Comparison of ENCODE assay signal across 17 cellular contexts in genomic region chr12:6192604-6193380, GRCh38.
"Had no signal": no experiment of that assay in that cellular context is flagged by ENCODE, and none has a peak within 500 bp of the region (broad histone marks: within the 10 kb centered on the region; RNA-seq: fewer than 3 reads in every experiment).

No MANE protein-coding gene starts in this region.

- H3K4me3 Mint-ChIP-seq: activated naive CD8-positive, alpha-beta T cell; mesothelial cell of epicardium; stimulated activated naive B cell treated with anti-CD40 and anti-IgM and Interleukin-4, amounts not matched to agents 10 μg/mL and 1 μg/mL and 100 μg/mL, for 72 hours had no signal

- H3K9me3 Mint-ChIP-seq: mesothelial cell of epicardium; stimulated activated naive B cell treated with anti-CD40 and anti-IgM and Interleukin-4, amounts not matched to agents 10 μg/mL and 1 μg/mL and 100 μg/mL, for 72 hours had no signal

- H3K9me3 ChIP-seq: breast epithelium, heart right ventricle, prostate gland, upper lobe of left lung had no signal

- H3K36me3 ChIP-seq: breast epithelium, heart right ventricle, prostate gland, upper lobe of left lung had no signal

- H3K27ac Mint-ChIP-seq: activated naive CD8-positive, alpha-beta T cell; mesothelial cell of epicardium; stimulated activated naive B cell treated with anti-CD40 and anti-IgM and Interleukin-4, amounts not matched to agents 10 μg/mL and 1 μg/mL and 100 μg/mL, for 72 hours had no signal

- ATAC-seq: heart right ventricle, sciatic nerve had no signal

- DNase-seq: activated CD4-positive, CD25-positive, alpha-beta regulatory T cell; activated effector memory CD4-positive, alpha-beta T cell treated with Interleukin-2 at 50 U/mL for 16 hours; activated T-cell treated with anti-CD3 and anti-CD28 coated beads, Interleukin-2, amount 50 U/mL, for 1 hour; anterior cingulate cortex; dorsolateral prefrontal cortex; foreskin keratinocyte; heart right ventricle; kidney; stimulated activated CD4-positive, alpha-beta T cell treated with anti-CD3 and anti-CD28 coated beads, Interleukin-2, amount 100 ng/mL, for 24 hours; stimulated activated naive B cell treated with anti-CD40 and anti-IgM and Interleukin-4, amounts not matched to agents 10 μg/mL and 1 μg/mL and 100 μg/mL, for 72 hours; T-helper 2 cell had no signal

- H3K27ac ChIP-seq: breast epithelium, dorsolateral prefrontal cortex, heart right ventricle, prostate gland, upper lobe of left lung had no signal

- H3K27me3 ChIP-seq: breast epithelium, dorsolateral prefrontal cortex, upper lobe of left lung had no signal

- H3K4me1 ChIP-seq: breast epithelium had no signal

- H3K36me3 Mint-ChIP-seq: activated naive CD8-positive, alpha-beta T cell; mesothelial cell of epicardium; stimulated activated naive B cell treated with anti-CD40 and anti-IgM and Interleukin-4, amounts not matched to agents 10 μg/mL and 1 μg/mL and 100 μg/mL, for 72 hours had no signal

- H3K4me3 ChIP-seq: breast epithelium, dorsolateral prefrontal cortex, heart right ventricle, prostate gland, upper lobe of left lung had no signal
